1 cellular context compared by ENCODE assay signal in the genomic region with DNA sequence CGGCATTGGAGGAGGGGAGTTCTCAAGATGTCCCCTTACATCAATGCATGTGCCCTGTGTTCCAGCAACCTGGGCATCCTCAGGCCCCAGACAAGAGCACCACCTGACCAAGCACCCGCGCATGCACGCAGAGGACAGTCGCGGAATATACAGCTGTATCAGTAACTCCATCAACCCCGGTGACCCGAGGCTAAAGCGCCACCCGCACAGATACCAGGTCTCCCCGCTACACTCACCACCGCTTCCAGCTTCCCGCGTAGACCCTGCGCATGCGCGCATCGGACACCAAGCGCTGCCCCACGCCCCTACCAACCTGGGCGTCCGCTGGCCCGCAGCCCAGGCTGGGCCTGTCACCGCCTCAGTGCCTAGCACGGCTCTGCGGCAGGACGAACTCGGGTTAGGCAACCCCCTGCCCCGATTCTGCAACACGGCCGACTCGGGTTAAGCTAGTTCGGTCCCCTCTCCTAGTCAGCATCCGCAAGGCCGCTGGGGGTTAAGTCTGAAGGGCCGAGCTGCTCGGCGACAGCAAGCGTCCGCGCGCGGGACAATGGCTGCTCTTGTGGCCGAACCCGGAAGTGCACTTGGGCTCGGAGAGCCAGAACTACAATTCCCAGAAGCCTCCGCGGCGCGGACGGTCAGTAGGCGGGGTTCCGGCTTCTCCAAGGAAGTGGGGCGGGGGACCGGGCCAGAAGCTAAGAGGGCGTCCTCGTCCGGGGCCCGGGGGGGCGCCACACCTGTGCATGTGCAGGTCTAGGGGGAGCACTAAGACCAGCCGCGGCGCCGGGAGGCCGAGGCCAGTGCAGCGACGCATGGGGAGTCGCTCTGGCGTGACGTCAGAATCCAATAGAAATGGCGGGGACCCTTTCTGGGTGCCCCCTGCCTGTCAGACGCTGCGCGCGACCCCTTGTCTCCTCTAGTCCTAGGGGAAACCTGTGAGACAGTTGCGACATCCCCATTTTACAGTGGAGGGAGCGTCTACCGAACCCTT.
A peak's percentile ranks its signal among the peaks of the same experiment; 100 is the strongest.
TF ChIP-seq lines count a peak whose summit lies in the region.

A gene (minus strand): TSS at position 561 of the 988 bp plus-strand sequence. CDS start 3,188 bp downstream, outside the sequence.

TF ChIP-seq in H1, 55 proteins besides CTCF, POLR2A, EP300 and RAD21 (continues in another document):
- TF ChIP-seq TBP (IDR thresholded peaks at IDR 0.05; ENCODE audit: low read depth, low read length): peak; percentile 39
- no peak for TF ChIP-seq CBX8 (IDR thresholded peaks at IDR 0.05; ENCODE audit: borderline replicate concordance, low read depth, low read length)
- peak; percentile 77 to 96; a peak in 3 of 4 replicates for TF ChIP-seq SIN3A (conservative IDR thresholded peaks at IDR 0.05 in 1 of 2, IDR thresholded peaks at IDR 0.05 in 1 of 2; ENCODE audit: low read depth in 1 of 2, low read length in 2 of 2)
- TF ChIP-seq RFX5 (IDR thresholded peaks at IDR 0.05; ENCODE audit: borderline replicate concordance, low read depth, low read length): no peak
- TF ChIP-seq HDAC6 (IDR thresholded peaks at IDR 0.05; ENCODE audit: low read depth, low read length): no peak
- TF ChIP-seq, protein P1, sequence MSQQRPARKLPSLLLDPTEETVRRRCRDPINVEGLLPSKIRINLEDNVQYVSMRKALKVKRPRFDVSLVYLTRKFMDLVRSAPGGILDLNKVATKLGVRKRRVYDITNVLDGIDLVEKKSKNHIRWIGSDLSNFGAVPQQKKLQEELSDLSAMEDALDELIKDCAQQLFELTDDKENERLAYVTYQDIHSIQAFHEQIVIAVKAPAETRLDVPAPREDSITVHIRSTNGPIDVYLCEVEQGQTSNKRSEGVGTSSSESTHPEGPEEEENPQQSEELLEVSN (IDR thresholded peaks at IDR 0.05): peak; percentile 94
- TF ChIP-seq, protein P2, sequence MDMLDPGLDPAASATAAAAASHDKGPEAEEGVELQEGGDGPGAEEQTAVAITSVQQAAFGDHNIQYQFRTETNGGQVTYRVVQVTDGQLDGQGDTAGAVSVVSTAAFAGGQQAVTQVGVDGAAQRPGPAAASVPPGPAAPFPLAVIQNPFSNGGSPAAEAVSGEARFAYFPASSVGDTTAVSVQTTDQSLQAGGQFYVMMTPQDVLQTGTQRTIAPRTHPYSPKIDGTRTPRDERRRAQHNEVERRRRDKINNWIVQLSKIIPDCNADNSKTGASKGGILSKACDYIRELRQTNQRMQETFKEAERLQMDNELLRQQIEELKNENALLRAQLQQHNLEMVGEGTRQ (IDR thresholded peaks at IDR 0.05; ENCODE audit: low read length): no peak
- TF ChIP-seq CTBP2 (IDR thresholded peaks at IDR 0.05; ENCODE audit: borderline replicate concordance, insufficient read depth, insufficient read length, low read length): peak; percentile 40
- no peak for TF ChIP-seq ZNF274 (IDR thresholded peaks at IDR 0.05; ENCODE audit: borderline replicate concordance, extremely low read depth, low read length)
- peak; percentile 36; the same call in 1 of the 2 replicates for TF ChIP-seq POLR2AphosphoS5 (IDR thresholded peaks at IDR 0.05; ENCODE audit: low read depth, low read length)
- TF ChIP-seq SP2 (IDR thresholded peaks at IDR 0.05; ENCODE audit: low read length): no peak
- TF ChIP-seq FOSL1 (IDR thresholded peaks at IDR 0.05; ENCODE audit: insufficient read depth, low read depth, low read length): no peak
- TF ChIP-seq KDM4A (IDR thresholded peaks at IDR 0.05; ENCODE audit: low read depth, low read length, severe bottlenecking): peak; percentile 96
- TF ChIP-seq EGR1 (IDR thresholded peaks at IDR 0.05; ENCODE audit: borderline replicate concordance, low read depth, low read length): no peak
- no peak for TF ChIP-seq TEAD4 (IDR thresholded peaks at IDR 0.05; ENCODE audit: low read depth, low read length)
- TF ChIP-seq, protein P3, sequence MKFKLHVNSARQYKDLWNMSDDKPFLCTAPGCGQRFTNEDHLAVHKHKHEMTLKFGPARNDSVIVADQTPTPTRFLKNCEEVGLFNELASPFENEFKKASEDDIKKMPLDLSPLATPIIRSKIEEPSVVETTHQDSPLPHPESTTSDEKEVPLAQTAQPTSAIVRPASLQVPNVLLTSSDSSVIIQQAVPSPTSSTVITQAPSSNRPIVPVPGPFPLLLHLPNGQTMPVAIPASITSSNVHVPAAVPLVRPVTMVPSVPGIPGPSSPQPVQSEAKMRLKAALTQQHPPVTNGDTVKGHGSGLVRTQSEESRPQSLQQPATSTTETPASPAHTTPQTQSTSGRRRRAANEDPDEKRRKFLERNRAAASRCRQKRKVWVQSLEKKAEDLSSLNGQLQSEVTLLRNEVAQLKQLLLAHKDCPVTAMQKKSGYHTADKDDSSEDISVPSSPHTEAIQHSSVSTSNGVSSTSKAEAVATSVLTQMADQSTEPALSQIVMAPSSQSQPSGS (IDR thresholded peaks at IDR 0.05; ENCODE audit: low read length): no peak
- TF ChIP-seq CBX5 (IDR thresholded peaks at IDR 0.05; ENCODE audit: low read depth, low read length): no peak
- TF ChIP-seq, protein P4, sequence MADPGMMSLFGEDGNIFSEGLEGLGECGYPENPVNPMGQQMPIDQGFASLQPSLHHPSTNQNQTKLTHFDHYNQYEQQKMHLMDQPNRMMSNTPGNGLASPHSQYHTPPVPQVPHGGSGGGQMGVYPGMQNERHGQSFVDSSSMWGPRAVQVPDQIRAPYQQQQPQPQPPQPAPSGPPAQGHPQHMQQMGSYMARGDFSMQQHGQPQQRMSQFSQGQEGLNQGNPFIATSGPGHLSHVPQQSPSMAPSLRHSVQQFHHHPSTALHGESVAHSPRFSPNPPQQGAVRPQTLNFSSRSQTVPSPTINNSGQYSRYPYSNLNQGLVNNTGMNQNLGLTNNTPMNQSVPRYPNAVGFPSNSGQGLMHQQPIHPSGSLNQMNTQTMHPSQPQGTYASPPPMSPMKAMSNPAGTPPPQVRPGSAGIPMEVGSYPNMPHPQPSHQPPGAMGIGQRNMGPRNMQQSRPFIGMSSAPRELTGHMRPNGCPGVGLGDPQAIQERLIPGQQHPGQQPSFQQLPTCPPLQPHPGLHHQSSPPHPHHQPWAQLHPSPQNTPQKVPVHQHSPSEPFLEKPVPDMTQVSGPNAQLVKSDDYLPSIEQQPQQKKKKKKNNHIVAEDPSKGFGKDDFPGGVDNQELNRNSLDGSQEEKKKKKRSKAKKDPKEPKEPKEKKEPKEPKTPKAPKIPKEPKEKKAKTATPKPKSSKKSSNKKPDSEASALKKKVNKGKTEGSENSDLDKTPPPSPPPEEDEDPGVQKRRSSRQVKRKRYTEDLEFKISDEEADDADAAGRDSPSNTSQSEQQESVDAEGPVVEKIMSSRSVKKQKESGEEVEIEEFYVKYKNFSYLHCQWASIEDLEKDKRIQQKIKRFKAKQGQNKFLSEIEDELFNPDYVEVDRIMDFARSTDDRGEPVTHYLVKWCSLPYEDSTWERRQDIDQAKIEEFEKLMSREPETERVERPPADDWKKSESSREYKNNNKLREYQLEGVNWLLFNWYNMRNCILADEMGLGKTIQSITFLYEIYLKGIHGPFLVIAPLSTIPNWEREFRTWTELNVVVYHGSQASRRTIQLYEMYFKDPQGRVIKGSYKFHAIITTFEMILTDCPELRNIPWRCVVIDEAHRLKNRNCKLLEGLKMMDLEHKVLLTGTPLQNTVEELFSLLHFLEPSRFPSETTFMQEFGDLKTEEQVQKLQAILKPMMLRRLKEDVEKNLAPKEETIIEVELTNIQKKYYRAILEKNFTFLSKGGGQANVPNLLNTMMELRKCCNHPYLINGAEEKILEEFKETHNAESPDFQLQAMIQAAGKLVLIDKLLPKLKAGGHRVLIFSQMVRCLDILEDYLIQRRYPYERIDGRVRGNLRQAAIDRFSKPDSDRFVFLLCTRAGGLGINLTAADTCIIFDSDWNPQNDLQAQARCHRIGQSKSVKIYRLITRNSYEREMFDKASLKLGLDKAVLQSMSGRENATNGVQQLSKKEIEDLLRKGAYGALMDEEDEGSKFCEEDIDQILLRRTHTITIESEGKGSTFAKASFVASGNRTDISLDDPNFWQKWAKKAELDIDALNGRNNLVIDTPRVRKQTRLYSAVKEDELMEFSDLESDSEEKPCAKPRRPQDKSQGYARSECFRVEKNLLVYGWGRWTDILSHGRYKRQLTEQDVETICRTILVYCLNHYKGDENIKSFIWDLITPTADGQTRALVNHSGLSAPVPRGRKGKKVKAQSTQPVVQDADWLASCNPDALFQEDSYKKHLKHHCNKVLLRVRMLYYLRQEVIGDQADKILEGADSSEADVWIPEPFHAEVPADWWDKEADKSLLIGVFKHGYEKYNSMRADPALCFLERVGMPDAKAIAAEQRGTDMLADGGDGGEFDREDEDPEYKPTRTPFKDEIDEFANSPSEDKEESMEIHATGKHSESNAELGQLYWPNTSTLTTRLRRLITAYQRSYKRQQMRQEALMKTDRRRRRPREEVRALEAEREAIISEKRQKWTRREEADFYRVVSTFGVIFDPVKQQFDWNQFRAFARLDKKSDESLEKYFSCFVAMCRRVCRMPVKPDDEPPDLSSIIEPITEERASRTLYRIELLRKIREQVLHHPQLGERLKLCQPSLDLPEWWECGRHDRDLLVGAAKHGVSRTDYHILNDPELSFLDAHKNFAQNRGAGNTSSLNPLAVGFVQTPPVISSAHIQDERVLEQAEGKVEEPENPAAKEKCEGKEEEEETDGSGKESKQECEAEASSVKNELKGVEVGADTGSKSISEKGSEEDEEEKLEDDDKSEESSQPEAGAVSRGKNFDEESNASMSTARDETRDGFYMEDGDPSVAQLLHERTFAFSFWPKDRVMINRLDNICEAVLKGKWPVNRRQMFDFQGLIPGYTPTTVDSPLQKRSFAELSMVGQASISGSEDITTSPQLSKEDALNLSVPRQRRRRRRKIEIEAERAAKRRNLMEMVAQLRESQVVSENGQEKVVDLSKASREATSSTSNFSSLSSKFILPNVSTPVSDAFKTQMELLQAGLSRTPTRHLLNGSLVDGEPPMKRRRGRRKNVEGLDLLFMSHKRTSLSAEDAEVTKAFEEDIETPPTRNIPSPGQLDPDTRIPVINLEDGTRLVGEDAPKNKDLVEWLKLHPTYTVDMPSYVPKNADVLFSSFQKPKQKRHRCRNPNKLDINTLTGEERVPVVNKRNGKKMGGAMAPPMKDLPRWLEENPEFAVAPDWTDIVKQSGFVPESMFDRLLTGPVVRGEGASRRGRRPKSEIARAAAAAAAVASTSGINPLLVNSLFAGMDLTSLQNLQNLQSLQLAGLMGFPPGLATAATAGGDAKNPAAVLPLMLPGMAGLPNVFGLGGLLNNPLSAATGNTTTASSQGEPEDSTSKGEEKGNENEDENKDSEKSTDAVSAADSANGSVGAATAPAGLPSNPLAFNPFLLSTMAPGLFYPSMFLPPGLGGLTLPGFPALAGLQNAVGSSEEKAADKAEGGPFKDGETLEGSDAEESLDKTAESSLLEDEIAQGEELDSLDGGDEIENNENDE (IDR thresholded peaks at IDR 0.05; ENCODE audit: insufficient replicate concordance, low read length): no peak
- TF ChIP-seq JUN (IDR thresholded peaks at IDR 0.05; ENCODE audit: low read depth, low read length): no peak
- TF ChIP-seq SUZ12 (IDR thresholded peaks at IDR 0.05; ENCODE audit: low read length): no peak
- no peak for TF ChIP-seq RXRA (IDR thresholded peaks at IDR 0.05; ENCODE audit: insufficient read depth, low read depth, low read length)
- peak; percentile 86 for TF ChIP-seq YY1 (IDR thresholded peaks at IDR 0.05; ENCODE audit: low read depth, low read length)
- peak; percentile 98 for TF ChIP-seq CREB1 (IDR thresholded peaks at IDR 0.05)
- peak; percentile 71; the same call in 1 of the 2 replicates for TF ChIP-seq RBBP5 (IDR thresholded peaks at IDR 0.05; ENCODE audit: borderline replicate concordance, low read depth, low read length)
- TF ChIP-seq, protein P5, sequence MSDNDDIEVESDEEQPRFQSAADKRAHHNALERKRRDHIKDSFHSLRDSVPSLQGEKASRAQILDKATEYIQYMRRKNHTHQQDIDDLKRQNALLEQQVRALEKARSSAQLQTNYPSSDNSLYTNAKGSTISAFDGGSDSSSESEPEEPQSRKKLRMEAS (IDR thresholded peaks at IDR 0.05): peak; percentile 92
- TF ChIP-seq RNF2 (IDR thresholded peaks at IDR 0.05; ENCODE audit: borderline replicate concordance, low read depth, low read length, missing control alignments, poor library complexity, severe bottlenecking): no peak
- peak; percentile 81 for TF ChIP-seq CEBPB (IDR thresholded peaks at IDR 0.05; ENCODE audit: low read depth, low read length)
- no peak for TF ChIP-seq KDM1A (IDR thresholded peaks at IDR 0.05; ENCODE audit: borderline replicate concordance, low read length)
- TF ChIP-seq PHF8 (conservative IDR thresholded peaks at IDR 0.05; ENCODE audit: low read depth, low read length): peak; percentile 88
- peak; percentile 63 for TF ChIP-seq ASH2L (IDR thresholded peaks at IDR 0.05; ENCODE audit: low read length)
- peak; percentile 67 for TF ChIP-seq NRF1 (IDR thresholded peaks at IDR 0.05; ENCODE audit: low read depth, low read length)
- peak; percentile 8; the same call in 1 of the 2 replicates for TF ChIP-seq BACH1 (IDR thresholded peaks at IDR 0.05; ENCODE audit: low read length)
- 0 out of 2 replicates have a peak, but pooled peaks have one; percentile 31 for TF ChIP-seq KDM5A (IDR thresholded peaks at IDR 0.05; ENCODE audit: low read length)
- no peak for TF ChIP-seq SP1 (IDR thresholded peaks at IDR 0.05; ENCODE audit: low read depth, low read length)
- TF ChIP-seq POU5F1 (IDR thresholded peaks at IDR 0.05; ENCODE audit: low read depth, low read length): no peak
- peak; percentile 21; the same call in 1 of the 2 replicates for TF ChIP-seq CHD2 (IDR thresholded peaks at IDR 0.05; ENCODE audit: low read length)
- TF ChIP-seq, protein P6, sequence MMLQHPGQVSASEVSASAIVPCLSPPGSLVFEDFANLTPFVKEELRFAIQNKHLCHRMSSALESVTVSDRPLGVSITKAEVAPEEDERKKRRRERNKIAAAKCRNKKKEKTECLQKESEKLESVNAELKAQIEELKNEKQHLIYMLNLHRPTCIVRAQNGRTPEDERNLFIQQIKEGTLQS (IDR thresholded peaks at IDR 0.05; ENCODE audit: insufficient read depth, low read depth, low read length): peak; percentile 70
- 0 out of 2 replicates have a peak, but pooled peaks have one; percentile 46 for TF ChIP-seq JUND (IDR thresholded peaks at IDR 0.05; ENCODE audit: low read length)
- no peak for TF ChIP-seq BCL11A (IDR thresholded peaks at IDR 0.05; ENCODE audit: low read depth in 2 of 2, low read length in 2 of 2)
- TF ChIP-seq CHD1 (IDR thresholded peaks at IDR 0.05; ENCODE audit: low read depth, low read length): no peak
- peak in 1 of 2 experiments; percentile 96; a peak in 1 of 4 replicates for TF ChIP-seq HDAC2 (IDR thresholded peaks at IDR 0.05; ENCODE audit: borderline replicate concordance in 1 of 2, low read depth in 2 of 2, low read length in 2 of 2)
- TF ChIP-seq GABPA (IDR thresholded peaks at IDR 0.05; ENCODE audit: borderline replicate concordance, insufficient read depth, low read length): peak; percentile 73; the same call in 1 of the 2 replicates
- TF ChIP-seq SP4 (IDR thresholded peaks at IDR 0.05; ENCODE audit: low read length): no peak
- no peak for TF ChIP-seq BRCA1 (IDR thresholded peaks at IDR 0.05; ENCODE audit: low read depth, low read length)
- peak; percentile 67 for TF ChIP-seq SIX5 (IDR thresholded peaks at IDR 0.05; ENCODE audit: low read depth, low read length)
- TF ChIP-seq GTF2F1 (IDR thresholded peaks at IDR 0.05; ENCODE audit: borderline replicate concordance, low read depth, low read length): no peak
- TF ChIP-seq TAF1 (IDR thresholded peaks at IDR 0.05; ENCODE audit: low read depth, low read length): peak; percentile 75
- no peak for TF ChIP-seq SIRT6 (IDR thresholded peaks at IDR 0.05; ENCODE audit: low read length)
- TF ChIP-seq SRF (IDR thresholded peaks at IDR 0.05; ENCODE audit: low read depth, low read length): no peak
- TF ChIP-seq MAFK (IDR thresholded peaks at IDR 0.05; ENCODE audit: low read depth, low read length): no peak
- peak; percentile 30 for TF ChIP-seq TAF7 (optimal IDR thresholded peaks at IDR 0.05; ENCODE audit: borderline replicate concordance, low read depth, low read length)
- no peak for TF ChIP-seq EZH2 (IDR thresholded peaks at IDR 0.05; ENCODE audit: low read depth, low read length, severe bottlenecking)
